8 cellular contexts compared by ENCODE assay signal in genomic region chr11:61332266-61332822, GRCh38. TPM values are rescaled to one million over a fixed set of nuclear protein-coding genes. Genes with fewer than 3 reads are reported as not detected.
A peak's percentile ranks its signal among the peaks of the same experiment; 100 is the strongest.
DNase-seq lines count a peak whose midpoint lies in the region; ATAC-seq and TF ChIP-seq lines count a peak whose summit lies in the region.

No MANE protein-coding gene starts in this region.

- ATAC-seq in HG02852 (IDR thresholded peaks at IDR 0.05; ENCODE audit: unreplicated experiment) (peak; percentile 3), HG02678 (IDR thresholded peaks at IDR 0.05; ENCODE audit: unreplicated experiment) (no peak)

- H3K27me3 Mint-ChIP-seq in activated CD4-positive, alpha-beta memory T cell treated with anti-CD3 and anti-CD28 coated beads, Interleukin-2, amount 10 ng/mL, durations not matched to agents 7 days and 5 days = no peaks in the 10 kb centered on the region
- no peaks in the 10 kb centered on the region for H3K27me3 Mint-ChIP-seq in progenitor cell of endocrine pancreas

- CTCF ChIA-PET in activated CD4-positive, alpha-beta memory T cell treated with anti-CD3 and anti-CD28 coated beads, Interleukin-2, amount 10 ng/mL, durations not matched to agents 7 days and 5 days (lab: Charles Lee) = interaction anchor here (1.3 to 3.0 kb wide), 2 partner anchors 53 to 103 kb away, joined by 4 to 20 read pairs; no protein-coding TSS in a partner anchor

- DNase-seq in COLO668 (lab: John Stamatoyannopoulos, UW; ENCODE audit: unreplicated experiment) = peak; percentile 15
- DNase-seq in activated CD4-positive, alpha-beta memory T cell treated with anti-CD3 and anti-CD28 coated beads, Interleukin-2, amount 10 ng/mL, durations not matched to agents 7 days and 5 days = no peak
- peak; percentile 35 for DNase-seq in germinal center (ENCODE audit: low spot score)
- no peak for DNase-seq in progenitor cell of endocrine pancreas (ENCODE audit: low spot score, unreplicated experiment)
- DNase-seq in NCI-H2081 treated with DMSO at 0.1 percent for 48 hours (lab: John Stamatoyannopoulos, UW) = no peak
- no peak for DNase-seq in C1 segment of cervical spinal cord (lab: John Stamatoyannopoulos, UW)

- no peak for TF ChIP-seq CTCF in progenitor cell of endocrine pancreas (IDR thresholded peaks at IDR 0.05; ENCODE audit: unreplicated experiment)

- peak overlapping the region; percentile 85 for H3K27ac Mint-ChIP-seq in activated CD4-positive, alpha-beta memory T cell treated with anti-CD3 and anti-CD28 coated beads, Interleukin-2, amount 10 ng/mL, durations not matched to agents 7 days and 5 days
- peak overlapping the region; percentile 97 for H3K27ac Mint-ChIP-seq in progenitor cell of endocrine pancreas

- H3K4me1 Mint-ChIP-seq in activated CD4-positive, alpha-beta memory T cell treated with anti-CD3 and anti-CD28 coated beads, Interleukin-2, amount 10 ng/mL, durations not matched to agents 7 days and 5 days = peaks cover 84% of the 10 kb centered on the region
- H3K4me1 Mint-ChIP-seq in progenitor cell of endocrine pancreas (ENCODE audit: low read depth) = peaks cover 27% of the 10 kb centered on the region

- peaks cover 51% of the 10 kb centered on the region for H3K36me3 Mint-ChIP-seq in activated CD4-positive, alpha-beta memory T cell treated with anti-CD3 and anti-CD28 coated beads, Interleukin-2, amount 10 ng/mL, durations not matched to agents 7 days and 5 days (ENCODE audit: low read depth)
- H3K36me3 Mint-ChIP-seq in progenitor cell of endocrine pancreas (ENCODE audit: insufficient read depth) = peaks cover 12% of the 10 kb centered on the region

- POLR2A ChIA-PET in activated CD4-positive, alpha-beta memory T cell treated with anti-CD3 and anti-CD28 coated beads, Interleukin-2, amount 10 ng/mL, durations not matched to agents 7 days and 5 days (lab: Charles Lee) = interaction anchor here (0.7 to 2.9 kb wide), 7 partner anchors 16 to 417 kb away, joined by 3 to 27 read pairs (median 4); partner anchors contain the start of genes CPSF7, CYB561A3, SDHAF2 and TMEM138

- H3K9me3 Mint-ChIP-seq in activated CD4-positive, alpha-beta memory T cell treated with anti-CD3 and anti-CD28 coated beads, Interleukin-2, amount 10 ng/mL, durations not matched to agents 7 days and 5 days = no peaks in the 10 kb centered on the region
- no peaks in the 10 kb centered on the region for H3K9me3 Mint-ChIP-seq in progenitor cell of endocrine pancreas (ENCODE audit: low read depth)

- peak overlapping the region; percentile 99 for H3K4me3 Mint-ChIP-seq in activated CD4-positive, alpha-beta memory T cell treated with anti-CD3 and anti-CD28 coated beads, Interleukin-2, amount 10 ng/mL, durations not matched to agents 7 days and 5 days
- peak overlapping the region; percentile 97 for H3K4me3 Mint-ChIP-seq in progenitor cell of endocrine pancreas (ENCODE audit: low read depth)

RNA-seq across cellular contexts. Expression of gene DDB1, which starts 0.6 kb away (rescaled TPM):
- total RNA-seq in activated CD4-positive, alpha-beta memory T cell treated with anti-CD3 and anti-CD28 coated beads, Interleukin-2, amount 10 ng/mL, durations not matched to agents 7 days and 5 days = 100 to 1,000 TPM; 166 to 174 TPM
- 251 and 254 TPM in 2 replicates for total RNA-seq in progenitor cell of endocrine pancreas

RNA-seq across cellular contexts. Expression of gene TKFC, which starts 0.7 kb away (rescaled TPM):
- 10 to 100 TPM; 49.6 to 51.5 TPM for total RNA-seq in activated CD4-positive, alpha-beta memory T cell treated with anti-CD3 and anti-CD28 coated beads, Interleukin-2, amount 10 ng/mL, durations not matched to agents 7 days and 5 days
- total RNA-seq in progenitor cell of endocrine pancreas = 68.1 and 78.8 TPM in 2 replicates

RNA-seq across cellular contexts. Expression of gene CYB561A3, which starts 29.3 kb away (rescaled TPM):
- 10 to 100 TPM; 36.0 to 38.6 TPM for total RNA-seq in activated CD4-positive, alpha-beta memory T cell treated with anti-CD3 and anti-CD28 coated beads, Interleukin-2, amount 10 ng/mL, durations not matched to agents 7 days and 5 days
- 44.3 and 45.3 TPM in 2 replicates for total RNA-seq in progenitor cell of endocrine pancreas

RNA-seq across cellular contexts. Expression of gene TMEM138, which starts 29.8 kb away (rescaled TPM):
- total RNA-seq in activated CD4-positive, alpha-beta memory T cell treated with anti-CD3 and anti-CD28 coated beads, Interleukin-2, amount 10 ng/mL, durations not matched to agents 7 days and 5 days = 10 to 100 TPM; 45.5 to 50.0 TPM
- 45.9 and 46.7 TPM in 2 replicates for total RNA-seq in progenitor cell of endocrine pancreas

RNA-seq across cellular contexts. Expression of gene VWCE, which starts 37.2 kb away (rescaled TPM):
- 1 to 10 TPM in 1 of 2 experiments, under 1 TPM in 1; 0.98 to 1.7 TPM for total RNA-seq in activated CD4-positive, alpha-beta memory T cell treated with anti-CD3 and anti-CD28 coated beads, Interleukin-2, amount 10 ng/mL, durations not matched to agents 7 days and 5 days
- 34.0 and 40.1 TPM in 2 replicates for total RNA-seq in progenitor cell of endocrine pancreas

Comparison
In these comparisons a context has a peak if more than half of its experiments do, and no peak if none do; other contexts are left out.
1. DNase-seq: peak in COLO668 (single experiment) and germinal center (single experiment); none in activated CD4-positive, alpha-beta memory T cell treated with anti-CD3 and anti-CD28 coated beads, Interleukin-2, amount 10 ng/mL, durations not matched to agents 7 days and 5 days (single experiment), progenitor cell of endocrine pancreas (single experiment), NCI-H2081 treated with DMSO at 0.1 percent for 48 hours (single experiment) and C1 segment of cervical spinal cord (0 of 14).